In genomic region chr9:133842174-133842573, GRCh38 we compare ENCODE assay signal across 1 cellular context.
TF ChIP-seq lines count a peak whose summit lies in the region.

No MANE protein-coding gene starts in this region.

TF ChIP-seq in WTC11, 78 proteins besides CTCF, POLR2A, EP300 and RAD21 (continued from another document):
- no peak for TF ChIP-seq IRF2 (CRISPR knock-in tag; IDR thresholded peaks at IDR 0.05; ENCODE audit: borderline replicate concordance, low read depth)
- TF ChIP-seq, protein P1, sequence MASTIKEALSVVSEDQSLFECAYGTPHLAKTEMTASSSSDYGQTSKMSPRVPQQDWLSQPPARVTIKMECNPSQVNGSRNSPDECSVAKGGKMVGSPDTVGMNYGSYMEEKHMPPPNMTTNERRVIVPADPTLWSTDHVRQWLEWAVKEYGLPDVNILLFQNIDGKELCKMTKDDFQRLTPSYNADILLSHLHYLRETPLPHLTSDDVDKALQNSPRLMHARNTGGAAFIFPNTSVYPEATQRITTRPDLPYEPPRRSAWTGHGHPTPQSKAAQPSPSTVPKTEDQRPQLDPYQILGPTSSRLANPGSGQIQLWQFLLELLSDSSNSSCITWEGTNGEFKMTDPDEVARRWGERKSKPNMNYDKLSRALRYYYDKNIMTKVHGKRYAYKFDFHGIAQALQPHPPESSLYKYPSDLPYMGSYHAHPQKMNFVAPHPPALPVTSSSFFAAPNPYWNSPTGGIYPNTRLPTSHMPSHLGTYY (CRISPR knock-in tag; IDR thresholded peaks at IDR 0.05): no peak
